8 cellular contexts compared by ENCODE assay signal in the genomic region with DNA sequence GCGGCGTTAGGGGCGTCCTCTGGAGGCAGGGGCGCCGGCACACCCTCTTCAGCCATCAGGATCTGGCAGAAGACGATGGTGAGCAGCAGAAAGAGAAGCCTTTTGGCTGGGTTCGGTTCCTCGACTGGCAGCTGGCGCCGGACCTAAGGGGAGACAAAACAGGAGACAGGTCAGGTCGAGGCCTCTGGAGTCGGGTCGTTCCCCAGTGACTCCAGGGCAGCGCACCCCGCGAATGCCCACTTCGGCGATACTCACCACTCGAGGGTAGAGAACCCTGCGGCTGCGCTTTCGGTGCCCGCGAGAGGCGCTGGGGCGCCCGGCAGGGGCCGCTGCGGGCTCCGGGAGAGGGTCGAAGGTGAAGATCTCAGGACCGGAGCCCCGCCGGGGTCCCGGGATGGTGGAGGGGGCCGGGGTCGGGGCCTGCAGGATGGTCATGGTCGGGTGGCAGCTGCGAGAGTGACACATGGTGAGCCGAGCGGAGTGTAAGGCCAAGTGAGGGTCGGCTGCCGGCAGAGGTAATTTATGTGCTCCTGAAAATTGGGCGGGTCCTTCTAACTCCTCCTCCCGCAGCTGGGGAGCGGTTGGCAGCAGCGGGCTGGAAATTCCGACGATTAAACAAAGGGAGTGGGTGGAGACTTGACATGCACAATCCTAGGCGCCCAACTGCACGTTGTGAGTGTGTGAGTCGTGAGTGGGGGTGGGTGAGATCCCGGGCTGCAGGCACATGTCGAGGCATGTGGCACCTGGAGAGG. TPM values are rescaled to one million over a fixed set of nuclear protein-coding genes. Genes with fewer than 3 reads are reported as not detected.
DNase-seq lines count a peak whose midpoint lies in the region; ATAC-seq and TF ChIP-seq lines count a peak whose summit lies in the region.

A gene with protein sequence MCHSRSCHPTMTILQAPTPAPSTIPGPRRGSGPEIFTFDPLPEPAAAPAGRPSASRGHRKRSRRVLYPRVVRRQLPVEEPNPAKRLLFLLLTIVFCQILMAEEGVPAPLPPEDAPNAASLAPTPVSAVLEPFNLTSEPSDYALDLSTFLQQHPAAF (minus strand): TSS at position 494 of the 752 bp plus-strand sequence. CDS start 29 bp downstream, at position 465.

- ATAC-seq in HG03565 (IDR thresholded peaks at IDR 0.05; ENCODE audit: unreplicated experiment) = peak; percentile 31
- peak; percentile 70 for ATAC-seq in naive thymus-derived CD8-positive, alpha-beta T cell
- peak; percentile 58 to 60 for ATAC-seq in stimulated activated naive B cell treated with anti-CD40 and anti-IgM and Interleukin-4, amounts not matched to agents 10 μg/mL and 1 μg/mL and 100 μg/mL, for 72 hours (replicated peaks)
- ATAC-seq in HG02938 (IDR thresholded peaks at IDR 0.05; ENCODE audit: unreplicated experiment) = no peak

- H3K4me1 Mint-ChIP-seq in naive thymus-derived CD8-positive, alpha-beta T cell = peaks cover 41 to 66% (median 55%) of the 10 kb centered on the region in 4 donors
- peaks cover 28 to 39% of the 10 kb centered on the region in 2 donors for H3K4me1 Mint-ChIP-seq in stimulated activated naive B cell treated with anti-CD40 and anti-IgM and Interleukin-4, amounts not matched to agents 10 μg/mL and 1 μg/mL and 100 μg/mL, for 72 hours

- peaks cover 0 to 17% (median 8%) of the 10 kb centered on the region in 3 donors for H3K36me3 Mint-ChIP-seq in naive thymus-derived CD8-positive, alpha-beta T cell
- peaks cover 22 to 31% of the 10 kb centered on the region in 2 donors for H3K36me3 Mint-ChIP-seq in stimulated activated naive B cell treated with anti-CD40 and anti-IgM and Interleukin-4, amounts not matched to agents 10 μg/mL and 1 μg/mL and 100 μg/mL, for 72 hours

- H3K27me3 Mint-ChIP-seq in naive thymus-derived CD8-positive, alpha-beta T cell = no peaks in the 10 kb centered on the region
- H3K27me3 Mint-ChIP-seq in stimulated activated naive B cell treated with anti-CD40 and anti-IgM and Interleukin-4, amounts not matched to agents 10 μg/mL and 1 μg/mL and 100 μg/mL, for 72 hours = peaks cover 0 to 2% of the 10 kb centered on the region in 2 donors

- POLR2A ChIA-PET in naive thymus-derived CD8-positive, alpha-beta T cell (lab: Charles Lee) = interaction anchor here (0.7 to 2.3 kb wide), 15 partner anchors 10 to 140 kb away, joined by 3 to 10 read pairs (median 5); a partner anchor contains a TSS

- peak within 1 kb of the TSS; percentile 94 for H3K4me3 ChIP-seq in fibroblast of mammary gland (ENCODE audit: control insufficient read depth, low read depth, low read length)

- DNase-seq in Daoy (ENCODE audit: low read depth) (peak; percentile 95), OCI-M2 (lab: John Stamatoyannopoulos, UW; ENCODE audit: unreplicated experiment) (peak; percentile 76), activated T-helper 1 cell treated with Interleukin-2 at 50 U/mL for 16 hours (ENCODE audit: low read depth) (peak; percentile 47), fibroblast of mammary gland (ENCODE audit: low read depth) (peak; percentile 90)
- peak; percentile 33 to 75 (median 64) for DNase-seq in naive thymus-derived CD8-positive, alpha-beta T cell
- DNase-seq in stimulated activated naive B cell treated with anti-CD40 and anti-IgM and Interleukin-4, amounts not matched to agents 10 μg/mL and 1 μg/mL and 100 μg/mL, for 72 hours = peak; percentile 75

- H3K9me3 Mint-ChIP-seq in naive thymus-derived CD8-positive, alpha-beta T cell = no peaks in the 10 kb centered on the region
- H3K9me3 Mint-ChIP-seq in stimulated activated naive B cell treated with anti-CD40 and anti-IgM and Interleukin-4, amounts not matched to agents 10 μg/mL and 1 μg/mL and 100 μg/mL, for 72 hours = no peaks in the 10 kb centered on the region

- TF ChIP-seq CTCF in fibroblast of mammary gland (conservative IDR thresholded peaks at IDR 0.05; ENCODE audit: control insufficient read depth, insufficient read depth, low read depth, low read length) = peak; percentile 42

- H3K4me3 Mint-ChIP-seq in naive thymus-derived CD8-positive, alpha-beta T cell = peak within 1 kb of the TSS; percentile 85 to 97 (median 94)
- peak within 1 kb of the TSS; percentile 84 to 92 for H3K4me3 Mint-ChIP-seq in stimulated activated naive B cell treated with anti-CD40 and anti-IgM and Interleukin-4, amounts not matched to agents 10 μg/mL and 1 μg/mL and 100 μg/mL, for 72 hours

- peak within 1 kb of the TSS; percentile 89 to 96 (median 92) for H3K27ac Mint-ChIP-seq in naive thymus-derived CD8-positive, alpha-beta T cell
- peak within 1 kb of the TSS; percentile 94 for H3K27ac Mint-ChIP-seq in stimulated activated naive B cell treated with anti-CD40 and anti-IgM and Interleukin-4, amounts not matched to agents 10 μg/mL and 1 μg/mL and 100 μg/mL, for 72 hours

RNA-seq across cellular contexts. Expression of the gene that starts here (rescaled TPM):
- 344 and 350 TPM in 2 replicates for total RNA-seq in Daoy (2014; rRNA removed; shearing (Covaris generic))
- total RNA-seq in naive thymus-derived CD8-positive, alpha-beta T cell = 10 to 100 TPM; 16.0 to 17.0 TPM
- polyA plus RNA-seq in naive thymus-derived CD8-positive, alpha-beta T cell = 1 to 10 TPM in 2 of 3 donors, under 1 TPM in 1; 0.58 to 1.8 (median 1.5) TPM

Comparison
In these comparisons a context has a peak if more than half of its experiments do, and no peak if none do; other contexts are left out.
1. RNA of the gene that starts here (total RNA-seq): 344 to 350 TPM in Daoy; 16.0 to 17.0 TPM in naive thymus-derived CD8-positive, alpha-beta T cell; every median in the first group is over 10 times any median in the second.
2. Peak in every context shown above with its lines, with median percentiles within 50 percentile points of each other: DNase-seq.